ENCODE assay signal across 18 cellular contexts in the genomic region with DNA sequence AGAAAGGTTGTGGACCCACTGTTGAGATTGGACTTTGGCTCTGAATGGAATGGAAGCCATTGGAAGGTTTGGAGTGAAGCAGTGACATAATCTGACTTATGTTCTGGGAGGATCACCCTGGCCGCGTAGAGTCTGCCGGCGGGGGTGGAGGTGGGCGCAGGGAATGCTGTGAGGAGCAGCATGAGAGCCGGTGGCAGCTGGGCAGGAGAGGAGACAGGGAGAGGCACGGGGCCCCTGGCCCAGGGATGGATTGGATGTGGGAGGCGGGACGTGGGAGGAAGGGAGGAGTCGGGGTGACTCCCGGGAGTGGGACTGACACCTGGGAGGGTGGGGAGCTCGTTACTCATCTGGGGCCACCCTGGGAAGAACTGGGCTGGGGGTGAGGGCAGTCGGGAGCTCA. TPM values are rescaled to one million over a fixed set of nuclear protein-coding genes. Genes with fewer than 3 reads are reported as not detected.
DNase-seq lines count a peak whose midpoint lies in the region; ATAC-seq and TF ChIP-seq lines count a peak whose summit lies in the region.
"Had no signal": no experiment of that assay in that cellular context is flagged by ENCODE, and none has a peak within 500 bp of the region (broad histone marks: within the 10 kb centered on the region; RNA-seq: fewer than 3 reads in every experiment).

No MANE protein-coding gene starts in this region.

- POLR2A ChIA-PET in CD8-positive, alpha-beta T cell (lab: Charles Lee): interaction anchor here (0.6 to 0.9 kb wide), 2 partner anchors 43 to 183 kb away, joined by 3 to 4 read pairs; a partner anchor contains a TSS

- peaks cover 96% of the 10 kb centered on the region for H3K36me3 Mint-ChIP-seq in activated T-cell treated with anti-CD3 and anti-CD28 coated beads, Interleukin-2, amount 50 U/mL, for 24 hours (ENCODE audit: low read depth)
- peaks cover 65% of the 10 kb centered on the region for H3K36me3 Mint-ChIP-seq in CD8-positive, alpha-beta T cell
- peaks cover 66% of the 10 kb centered on the region for H3K36me3 Mint-ChIP-seq in activated T-helper 2 cell treated with anti-CD3 and anti-CD28 coated beads, Interferon-gamma antibody, Interleukin-2, Interleukin-4, amounts not matched to agents 10 μg/mL and 5 μg/mL and 100 μg/mL, durations not matched to agents 14 hours and 24 hours and 36 hours (ENCODE audit: low read depth)
- H3K36me3 Mint-ChIP-seq in neural progenitor cell: no peaks in the 10 kb centered on the region

- peaks cover 75% of the 10 kb centered on the region for H3K4me1 ChIP-seq in CD8-positive, alpha-beta T cell (ENCODE audit: insufficient read depth, low read length)
- H3K4me1 ChIP-seq in neural progenitor cell: peaks cover 4% of the 10 kb centered on the region
- no peaks in the 10 kb centered on the region for H3K4me1 ChIP-seq in upper lobe of right lung

- no peak overlapping the region for H3K4me3 Mint-ChIP-seq in activated T-cell treated with anti-CD3 and anti-CD28 coated beads, Interleukin-2, amount 50 U/mL, for 24 hours
- no peak overlapping the region for H3K4me3 Mint-ChIP-seq in CD8-positive, alpha-beta T cell
- no peak overlapping the region for H3K4me3 Mint-ChIP-seq in activated T-helper 2 cell treated with anti-CD3 and anti-CD28 coated beads, Interferon-gamma antibody, Interleukin-2, Interleukin-4, amounts not matched to agents 10 μg/mL and 5 μg/mL and 100 μg/mL, durations not matched to agents 14 hours and 24 hours and 36 hours (ENCODE audit: low read depth)
- H3K4me3 Mint-ChIP-seq in neural progenitor cell: peak overlapping the region; percentile 11
- H3K4me3 Mint-ChIP-seq: activated T-helper 1 cell treated with anti-CD3 and anti-CD28 coated beads, Interleukin-12 subunit alpha, Interleukin-12 subunit beta, Interleukin-2, Interleukin-4 antibody, amounts not matched to agents 30 ng/mL and 10 ng/mL and 1 ng/mL, durations not matched to agents 14 hours and 24 hours and 36 hours; IgD-negative memory B cell had no signal

- intact Hi-C loops in CD8-positive, alpha-beta T cell (cut with DNase I, micrococcal nuclease): no loop called here
- intact Hi-C loops in activated T-helper 2 cell treated with anti-CD3 and anti-CD28 coated beads, Interferon-gamma antibody, Interleukin-2, Interleukin-4, amounts not matched to agents 10 μg/mL and 5 μg/mL and 100 μg/mL, durations not matched to agents 14 hours and 24 hours and 36 hours (cut with micrococcal nuclease): no loop called here
- intact Hi-C loops in upper lobe of right lung (cut with DNase I): no loop called here

- H3K9ac ChIP-seq in neural progenitor cell: no peak overlapping the region

- H3K79me2 ChIP-seq in neural progenitor cell (ENCODE audit: low read depth): no peaks in the 10 kb centered on the region

- no peak overlapping the region for H3K4me2 ChIP-seq in neural progenitor cell

- CTCF ChIA-PET in CD8-positive, alpha-beta T cell (lab: Charles Lee): no interaction called here

- H3K4me1 Mint-ChIP-seq in activated T-cell treated with anti-CD3 and anti-CD28 coated beads, Interleukin-2, amount 50 U/mL, for 24 hours (ENCODE audit: low read depth): peaks cover 77% of the 10 kb centered on the region
- H3K4me1 Mint-ChIP-seq in CD8-positive, alpha-beta T cell (ENCODE audit: low read depth): peaks cover 71% of the 10 kb centered on the region
- peaks cover 50% of the 10 kb centered on the region for H3K4me1 Mint-ChIP-seq in activated T-helper 2 cell treated with anti-CD3 and anti-CD28 coated beads, Interferon-gamma antibody, Interleukin-2, Interleukin-4, amounts not matched to agents 10 μg/mL and 5 μg/mL and 100 μg/mL, durations not matched to agents 14 hours and 24 hours and 36 hours (ENCODE audit: low read depth)
- H3K4me1 Mint-ChIP-seq in neural progenitor cell: peaks cover 8% of the 10 kb centered on the region

- H3K27me3 Mint-ChIP-seq in activated T-cell treated with anti-CD3 and anti-CD28 coated beads, Interleukin-2, amount 50 U/mL, for 24 hours: no peaks in the 10 kb centered on the region
- no peaks in the 10 kb centered on the region for H3K27me3 Mint-ChIP-seq in CD8-positive, alpha-beta T cell (ENCODE audit: low read depth)
- no peaks in the 10 kb centered on the region for H3K27me3 Mint-ChIP-seq in activated T-helper 2 cell treated with anti-CD3 and anti-CD28 coated beads, Interferon-gamma antibody, Interleukin-2, Interleukin-4, amounts not matched to agents 10 μg/mL and 5 μg/mL and 100 μg/mL, durations not matched to agents 14 hours and 24 hours and 36 hours (ENCODE audit: low read depth)
- H3K27me3 Mint-ChIP-seq in neural progenitor cell (ENCODE audit: insufficient read depth, low read depth): peaks cover 6% of the 10 kb centered on the region
- H3K27me3 Mint-ChIP-seq: IgD-negative memory B cell had no signal

- ATAC-seq in CD8-positive, alpha-beta T cell: no peak
- ATAC-seq in upper lobe of right lung: no peak

- no peak overlapping the region for H3K27ac ChIP-seq in CD8-positive, alpha-beta T cell (ENCODE audit: low read depth, low read length)
- H3K27ac ChIP-seq in neural progenitor cell (no peak overlapping the region), upper lobe of right lung (no peak overlapping the region)
- H3K27ac ChIP-seq: RWPE1 had no signal

- no peak overlapping the region for H2AFZ ChIP-seq in neural progenitor cell (replicated peaks)

- peaks cover 6% of the 10 kb centered on the region for H3F3A ChIP-seq in neural progenitor cell (ENCODE audit: low read depth)

- H3K27me3 ChIP-seq in CD8-positive, alpha-beta T cell (ENCODE audit: insufficient read depth, low read length): no peaks in the 10 kb centered on the region
- H3K27me3 ChIP-seq in neural progenitor cell (peaks cover 24% of the 10 kb centered on the region), upper lobe of right lung (no peaks in the 10 kb centered on the region)

- H3K27ac Mint-ChIP-seq in activated T-cell treated with anti-CD3 and anti-CD28 coated beads, Interleukin-2, amount 50 U/mL, for 24 hours: peak overlapping the region; percentile 80
- H3K27ac Mint-ChIP-seq in CD8-positive, alpha-beta T cell: peak overlapping the region; percentile 73
- H3K27ac Mint-ChIP-seq in activated T-helper 2 cell treated with anti-CD3 and anti-CD28 coated beads, Interferon-gamma antibody, Interleukin-2, Interleukin-4, amounts not matched to agents 10 μg/mL and 5 μg/mL and 100 μg/mL, durations not matched to agents 14 hours and 24 hours and 36 hours: peak overlapping the region; percentile 34
- no peak overlapping the region for H3K27ac Mint-ChIP-seq in neural progenitor cell
- H3K27ac Mint-ChIP-seq: activated T-helper 1 cell treated with anti-CD3 and anti-CD28 coated beads, Interleukin-12 subunit alpha, Interleukin-12 subunit beta, Interleukin-2, Interleukin-4 antibody, amounts not matched to agents 30 ng/mL and 10 ng/mL and 1 ng/mL, durations not matched to agents 14 hours and 24 hours and 36 hours had no signal

- no peaks in the 10 kb centered on the region for H4K20me1 ChIP-seq in neural progenitor cell (ENCODE audit: low read depth)

- H3K36me3 ChIP-seq in CD8-positive, alpha-beta T cell (ENCODE audit: insufficient read depth, low read length): peaks cover 19% of the 10 kb centered on the region
- H3K36me3 ChIP-seq in neural progenitor cell: no peaks in the 10 kb centered on the region
- H3K36me3 ChIP-seq in upper lobe of right lung: no peaks in the 10 kb centered on the region

- TF ChIP-seq CTCF in CD8-positive, alpha-beta T cell (IDR thresholded peaks at IDR 0.05): no peak
- no peak for TF ChIP-seq CTCF in neural progenitor cell (IDR thresholded peaks at IDR 0.05)
- no peak for TF ChIP-seq CTCF in upper lobe of right lung (IDR thresholded peaks at IDR 0.05)

- H3K9me3 Mint-ChIP-seq in activated T-cell treated with anti-CD3 and anti-CD28 coated beads, Interleukin-2, amount 50 U/mL, for 24 hours: no peaks in the 10 kb centered on the region
- no peaks in the 10 kb centered on the region for H3K9me3 Mint-ChIP-seq in CD8-positive, alpha-beta T cell
- no peaks in the 10 kb centered on the region for H3K9me3 Mint-ChIP-seq in activated T-helper 2 cell treated with anti-CD3 and anti-CD28 coated beads, Interferon-gamma antibody, Interleukin-2, Interleukin-4, amounts not matched to agents 10 μg/mL and 5 μg/mL and 100 μg/mL, durations not matched to agents 14 hours and 24 hours and 36 hours
- no peaks in the 10 kb centered on the region for H3K9me3 Mint-ChIP-seq in neural progenitor cell
- H3K9me3 Mint-ChIP-seq: activated T-helper 1 cell treated with anti-CD3 and anti-CD28 coated beads, Interleukin-12 subunit alpha, Interleukin-12 subunit beta, Interleukin-2, Interleukin-4 antibody, amounts not matched to agents 30 ng/mL and 10 ng/mL and 1 ng/mL, durations not matched to agents 14 hours and 24 hours and 36 hours; IgD-negative memory B cell had no signal

- H3K9me3 ChIP-seq in CD8-positive, alpha-beta T cell (ENCODE audit: low read length): no peaks in the 10 kb centered on the region
- H3K9me3 ChIP-seq in neural progenitor cell (ENCODE audit: low read depth) (no peaks in the 10 kb centered on the region), upper lobe of right lung (no peaks in the 10 kb centered on the region)

- DNase-seq in activated T-cell treated with anti-CD3 and anti-CD28 coated beads, Interleukin-2, amount 50 U/mL, for 24 hours: no peak
- DNase-seq in activated T-cell treated with anti-CD3 and anti-CD28 coated beads for 4 hours: no peak
- DNase-seq in CD8-positive, alpha-beta T cell: no peak
- DNase-seq in activated T-helper 2 cell treated with anti-CD3 and anti-CD28 coated beads, Interferon-gamma antibody, Interleukin-2, Interleukin-4, amounts not matched to agents 10 μg/mL and 5 μg/mL and 100 μg/mL, durations not matched to agents 14 hours and 24 hours and 36 hours (ENCODE audit: low spot score): no peak
- no peak for DNase-seq in neural progenitor cell (ENCODE audit: low spot score)
- no peak for DNase-seq in NCI-H526 (lab: John Stamatoyannopoulos, UW)
- no peak for DNase-seq in epidermal melanocyte (ENCODE audit: insufficient read length, low spot score)
- DNase-seq in upper lobe of right lung: no peak
- DNase-seq: activated CD4-positive, alpha-beta T cell treated with anti-CD3 and anti-CD28 coated beads, Interleukin-2, amount 50 U/mL, for 4 hours; DMS79 treated with DMSO at 0.1 percent for 48 hours; erythroblast; MM.1S; NCI-H187; NCI-H510A; stimulated activated CD8-positive, alpha-beta memory T cell treated with anti-CD3 and anti-CD28 coated beads, Interleukin-4, amount 100 ng/mL, for 48 hours had no signal

- H3K4me3 ChIP-seq in CD8-positive, alpha-beta T cell (ENCODE audit: low read depth, low read length): no peak overlapping the region
- H3K4me3 ChIP-seq in neural progenitor cell (no peak overlapping the region), upper lobe of right lung (no peak overlapping the region)

RNA-seq across cellular contexts. Expression of a gene that starts 10.4 kb away (rescaled TPM):
- total RNA-seq in CD8-positive, alpha-beta T cell: 100 to 1,000 TPM; 152 to 163 TPM
- total RNA-seq in activated T-helper 2 cell treated with anti-CD3 and anti-CD28 coated beads, Interferon-gamma antibody, Interleukin-2, Interleukin-4, amounts not matched to agents 10 μg/mL and 5 μg/mL and 100 μg/mL, durations not matched to agents 14 hours and 24 hours and 36 hours: 307 and 312 TPM in 2 replicates
- 2.2 and 8.5 TPM in 2 replicates for total RNA-seq in neural progenitor cell (ENCODE audit: low replicate concordance)
- 60.4 TPM for total RNA-seq in upper lobe of right lung

RNA-seq across cellular contexts. Expression of a gene that starts 43.0 kb away (rescaled TPM):
- total RNA-seq in CD8-positive, alpha-beta T cell: 1 to 10 TPM; 3.1 to 3.7 TPM
- total RNA-seq in activated T-helper 2 cell treated with anti-CD3 and anti-CD28 coated beads, Interferon-gamma antibody, Interleukin-2, Interleukin-4, amounts not matched to agents 10 μg/mL and 5 μg/mL and 100 μg/mL, durations not matched to agents 14 hours and 24 hours and 36 hours: 19.0 and 20.2 TPM in 2 replicates
- total RNA-seq in neural progenitor cell (ENCODE audit: low replicate concordance) (8.9 and 13.0 TPM in 2 replicates), upper lobe of right lung (14.6 TPM)
